Comparison of ENCODE assay signal across 1 cellular context in the genomic region with DNA sequence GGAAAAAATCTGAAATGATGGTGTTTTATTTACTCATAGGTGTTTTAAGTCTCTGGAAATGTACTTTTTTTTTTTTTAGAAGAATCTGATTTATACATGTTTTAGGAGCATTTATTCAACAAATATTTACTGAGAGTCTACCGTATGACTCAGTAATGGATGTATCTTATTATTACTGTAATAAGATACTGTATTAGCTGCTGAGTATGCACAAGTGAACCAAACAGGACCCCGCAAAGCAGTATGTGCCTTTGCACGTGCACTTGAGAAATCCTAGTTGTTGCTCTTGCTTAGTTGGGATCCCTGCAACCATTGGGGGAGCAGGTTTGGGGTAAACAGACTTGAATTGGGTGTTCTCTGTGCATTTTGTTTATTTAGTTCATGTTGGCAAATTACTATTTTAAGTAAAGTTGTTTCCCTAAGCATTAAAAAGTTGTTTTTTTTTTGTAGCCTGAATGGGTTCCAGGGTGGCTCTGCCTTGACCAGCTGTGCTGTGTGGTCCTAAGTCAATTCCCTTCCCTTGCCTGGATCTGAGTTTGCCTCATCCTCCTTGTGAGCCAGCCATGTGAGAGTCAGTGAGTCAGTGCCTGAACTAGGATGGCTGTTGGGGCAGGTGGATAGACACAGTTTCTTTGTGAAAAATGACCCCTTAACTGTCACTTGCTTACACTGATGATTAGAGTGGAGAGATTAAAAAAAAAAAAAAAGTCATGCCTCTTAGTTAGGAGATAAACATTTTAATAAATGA.
TF ChIP-seq lines count a peak whose summit lies in the region.

No MANE protein-coding gene starts in this region.

TF ChIP-seq in A549, 52 proteins besides CTCF, POLR2A, EP300 and RAD21:
- TF ChIP-seq JUN (IDR thresholded peaks at IDR 0.05) (no peak), HOXA7 (CRISPR knock-in tag; IDR thresholded peaks at IDR 0.05) (no peak), NPAS2 (CRISPR knock-in tag; IDR thresholded peaks at IDR 0.05; ENCODE audit: borderline replicate concordance) (no peak), ESRRA (IDR thresholded peaks at IDR 0.05; ENCODE audit: borderline replicate concordance, low read length) (no peak), PHF8 (IDR thresholded peaks at IDR 0.05; ENCODE audit: borderline replicate concordance, low read depth) (no peak), SMC3 (IDR thresholded peaks at IDR 0.05) (no peak), ZC3H11A (IDR thresholded peaks at IDR 0.05) (no peak), KDM5A (IDR thresholded peaks at IDR 0.05) (no peak), MYC (IDR thresholded peaks at IDR 0.05; ENCODE audit: borderline replicate concordance, low read length) (no peak), BHLHE40 (IDR thresholded peaks at IDR 0.05; ENCODE audit: low read depth, low read length) (no peak)
- TF ChIP-seq, protein P1, sequence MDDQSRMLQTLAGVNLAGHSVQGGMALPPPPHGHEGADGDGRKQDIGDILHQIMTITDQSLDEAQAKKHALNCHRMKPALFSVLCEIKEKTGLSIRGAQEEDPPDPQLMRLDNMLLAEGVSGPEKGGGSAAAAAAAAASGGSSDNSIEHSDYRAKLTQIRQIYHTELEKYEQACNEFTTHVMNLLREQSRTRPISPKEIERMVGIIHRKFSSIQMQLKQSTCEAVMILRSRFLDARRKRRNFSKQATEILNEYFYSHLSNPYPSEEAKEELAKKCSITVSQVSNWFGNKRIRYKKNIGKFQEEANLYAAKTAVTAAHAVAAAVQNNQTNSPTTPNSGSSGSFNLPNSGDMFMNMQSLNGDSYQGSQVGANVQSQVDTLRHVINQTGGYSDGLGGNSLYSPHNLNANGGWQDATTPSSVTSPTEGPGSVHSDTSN (IDR thresholded peaks at IDR 0.05), result no peak
